ENCODE assay signal across 1 cellular context in genomic region chr19:47514151-47514868, GRCh38.
TF ChIP-seq lines count a peak whose summit lies in the region.

No MANE protein-coding gene starts in this region.

TF ChIP-seq in IMR-90, 13 proteins besides CTCF, POLR2A, EP300 and RAD21 (continued from another document):
- TF ChIP-seq USF2 (IDR thresholded peaks at IDR 0.05; ENCODE audit: low read depth, low read length) (no peak), MAZ (IDR thresholded peaks at IDR 0.05; ENCODE audit: borderline replicate concordance, low read depth, low read length) (no peak), NFE2L2 (IDR thresholded peaks at IDR 0.05; ENCODE audit: low read depth, low read length) (no peak), MAFK (IDR thresholded peaks at IDR 0.05; ENCODE audit: low read depth, low read length) (no peak), FOS (IDR thresholded peaks at IDR 0.05; ENCODE audit: low read depth, low read length) (no peak), SMC3 (IDR thresholded peaks at IDR 0.05; ENCODE audit: low read depth, low read length) (no peak)
